In the genomic region with DNA sequence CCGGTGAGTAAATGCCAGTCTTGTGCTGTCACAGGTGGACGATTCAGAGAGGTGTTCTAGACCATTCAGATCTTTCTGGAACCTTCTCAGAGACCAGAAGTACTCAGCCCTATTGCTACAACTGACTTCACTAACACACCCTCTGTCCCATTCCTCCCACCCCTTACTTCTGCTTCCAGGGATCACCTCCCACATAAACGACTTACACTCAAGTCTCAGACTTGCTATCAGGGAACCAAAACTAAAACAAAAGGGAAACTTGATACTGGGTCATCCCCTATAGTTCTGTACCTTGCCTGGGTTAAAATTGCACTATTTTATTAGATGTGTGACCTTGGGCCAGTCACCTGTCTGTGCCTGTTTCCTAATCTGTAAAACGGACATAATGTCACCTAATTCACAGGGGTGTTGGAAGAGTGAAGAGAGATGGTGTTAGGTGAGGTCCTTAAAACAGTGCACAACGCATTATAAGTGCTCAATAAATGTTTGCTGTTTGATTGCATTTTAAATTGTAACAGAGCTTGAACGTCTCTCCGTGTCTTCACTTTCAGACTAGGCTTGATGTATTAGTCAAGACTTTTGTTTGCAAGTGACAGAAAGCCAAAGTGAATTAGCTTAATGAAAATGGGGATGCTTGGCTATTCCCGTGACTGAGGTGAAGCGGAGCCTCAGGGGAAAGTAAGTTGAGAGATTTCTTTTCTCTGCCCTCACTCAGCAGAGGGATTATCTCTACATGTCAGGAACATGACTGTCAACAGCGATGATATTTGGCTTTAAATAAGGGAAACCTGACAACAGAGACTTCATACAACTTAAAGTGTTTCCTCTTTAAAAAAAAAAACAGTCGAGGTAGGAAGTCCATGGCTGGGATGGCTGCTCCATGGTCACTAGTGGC, we compare ENCODE assay signal across 1 cellular context.
TF ChIP-seq lines count a peak whose summit lies in the region.

No MANE protein-coding gene starts in this region.

TF ChIP-seq in HEK293, 187 proteins besides CTCF, POLR2A, EP300 and RAD21 (continued from another document):
- TF ChIP-seq, protein P1, sequence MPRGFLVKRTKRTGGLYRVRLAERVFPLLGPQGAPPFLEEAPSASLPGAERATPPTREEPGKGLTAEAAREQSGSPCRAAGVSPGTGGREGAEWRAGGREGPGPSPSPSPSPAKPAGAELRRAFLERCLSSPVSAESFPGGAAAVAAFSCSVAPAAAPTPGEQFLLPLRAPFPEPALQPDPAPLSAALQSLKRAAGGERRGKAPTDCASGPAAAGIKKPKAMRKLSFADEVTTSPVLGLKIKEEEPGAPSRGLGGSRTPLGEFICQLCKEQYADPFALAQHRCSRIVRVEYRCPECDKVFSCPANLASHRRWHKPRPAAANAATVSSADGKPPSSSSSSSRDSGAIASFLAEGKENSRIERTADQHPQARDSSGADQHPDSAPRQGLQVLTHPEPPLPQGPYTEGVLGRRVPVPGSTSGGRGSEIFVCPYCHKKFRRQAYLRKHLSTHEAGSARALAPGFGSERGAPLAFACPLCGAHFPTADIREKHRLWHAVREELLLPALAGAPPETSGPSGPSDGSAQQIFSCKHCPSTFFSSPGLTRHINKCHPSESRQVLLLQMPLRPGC (tag by site-specific recombination; IDR thresholded peaks at IDR 0.05): no peak
- no peak for TF ChIP-seq GLIS2 (tag by site-specific recombination; IDR thresholded peaks at IDR 0.05)
- no peak for TF ChIP-seq ZNF10 (tag by site-specific recombination; IDR thresholded peaks at IDR 0.05)
- peak; percentile 49; the same call in 1 of the 2 replicates for TF ChIP-seq ZNF664 (tag by site-specific recombination; IDR thresholded peaks at IDR 0.05)
- no peak for TF ChIP-seq ZNF223 (tag by site-specific recombination; IDR thresholded peaks at IDR 0.05)
- TF ChIP-seq ZNF549 (tag by site-specific recombination; IDR thresholded peaks at IDR 0.05): no peak
- TF ChIP-seq ZNF211 (tag by site-specific recombination; IDR thresholded peaks at IDR 0.05; ENCODE audit: low read depth): no peak
- TF ChIP-seq MEIS1 (CRISPR knock-in tag; IDR thresholded peaks at IDR 0.05; ENCODE audit: borderline replicate concordance): no peak
- TF ChIP-seq, protein P2, sequence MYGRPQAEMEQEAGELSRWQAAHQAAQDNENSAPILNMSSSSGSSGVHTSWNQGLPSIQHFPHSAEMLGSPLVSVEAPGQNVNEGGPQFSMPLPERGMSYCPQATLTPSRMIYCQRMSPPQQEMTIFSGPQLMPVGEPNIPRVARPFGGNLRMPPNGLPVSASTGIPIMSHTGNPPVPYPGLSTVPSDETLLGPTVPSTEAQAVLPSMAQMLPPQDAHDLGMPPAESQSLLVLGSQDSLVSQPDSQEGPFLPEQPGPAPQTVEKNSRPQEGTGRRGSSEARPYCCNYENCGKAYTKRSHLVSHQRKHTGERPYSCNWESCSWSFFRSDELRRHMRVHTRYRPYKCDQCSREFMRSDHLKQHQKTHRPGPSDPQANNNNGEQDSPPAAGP (tag by site-specific recombination; IDR thresholded peaks at IDR 0.05): no peak
- no peak for TF ChIP-seq YY1 (tag by site-specific recombination; IDR thresholded peaks at IDR 0.05)
